ENCODE assay signal across 33 cellular contexts in the genomic region with DNA sequence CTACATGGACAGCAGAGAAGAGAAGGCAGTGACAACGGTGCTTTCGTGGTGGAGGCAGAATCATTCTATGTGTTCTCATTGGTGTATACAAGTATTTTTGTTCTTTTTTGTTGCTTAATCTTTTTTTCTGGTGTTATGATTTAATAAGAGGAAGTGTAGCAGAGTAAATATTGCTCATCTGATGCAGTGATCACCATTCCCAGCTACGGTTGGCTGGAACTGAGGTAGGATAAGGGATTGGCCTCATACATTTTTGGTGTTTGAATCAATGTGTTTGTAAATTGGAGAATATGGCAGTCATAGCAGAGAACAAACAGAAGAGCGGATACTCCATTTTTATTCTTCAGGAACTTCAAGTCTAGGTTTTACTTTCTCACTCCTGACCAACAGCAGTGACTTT.
"Had no signal": no experiment of that assay in that cellular context is flagged by ENCODE, and none has a peak within 500 bp of the region (broad histone marks: within the 10 kb centered on the region; RNA-seq: fewer than 3 reads in every experiment).

No MANE protein-coding gene starts in this region.

- H3K4me3 ChIP-seq: adrenal gland, body of pancreas, MG63 had no signal

- H3K27me3 Mint-ChIP-seq: activated CD8-positive, alpha-beta T cell treated with anti-CD3 and anti-CD28 coated beads for 36 hours; activated T-helper 17 cell treated with anti-CD3 and anti-CD28 coated beads, Interleukin-2, amount 50 U/mL, for 72 hours had no signal

- H3K4me1 Mint-ChIP-seq: activated CD4-positive, alpha-beta T cell treated with anti-CD3 and anti-CD28 coated beads, Interleukin-2, amount 10 ng/mL, durations not matched to agents 24 days and 14 days; activated T-helper 17 cell treated with anti-CD3 and anti-CD28 coated beads, Interleukin-2, amount 50 U/mL, for 72 hours; central memory CD8-positive, alpha-beta T cell had no signal

- H3K27ac ChIP-seq: adrenal gland, body of pancreas, RWPE1, WERI-Rb-1 had no signal

- H3K27ac Mint-ChIP-seq: activated CD4-positive, alpha-beta T cell treated with anti-CD3 and anti-CD28 coated beads, Interleukin-2, amount 10 ng/mL, durations not matched to agents 24 days and 14 days; activated CD8-positive, alpha-beta T cell treated with anti-CD3 and anti-CD28 coated beads for 36 hours; activated T-cell treated with anti-CD3 and anti-CD28 coated beads, Interleukin-2, amount 50 U/mL, for 72 hours; activated T-helper 17 cell treated with anti-CD3 and anti-CD28 coated beads, Interleukin-2, amount 50 U/mL, for 72 hours had no signal

- ATAC-seq: activated CD8-positive, alpha-beta T cell treated with anti-CD3 and anti-CD28 coated beads for 36 hours; activated T-cell treated with anti-CD3 and anti-CD28 coated beads, Interleukin-2, amount 50 U/mL, for 72 hours; activated T-helper 17 cell treated with anti-CD3 and anti-CD28 coated beads, Interleukin-2, amount 50 U/mL, for 72 hours; body of pancreas had no signal

- H3K36me3 ChIP-seq: adrenal gland, MG63, WERI-Rb-1 had no signal

- H3K27me3 ChIP-seq: adrenal gland, body of pancreas, MG63 had no signal

- H3K9me3 ChIP-seq: adrenal gland, body of pancreas, MG63 had no signal

- DNase-seq: activated CD4-positive, alpha-beta T cell treated with anti-CD3 and anti-CD28 coated beads for 1 hour; activated CD4-positive, alpha-beta T cell treated with anti-CD3 and anti-CD28 coated beads, Interleukin-2, amount 10 ng/mL, durations not matched to agents 24 days and 14 days; activated CD4-positive, alpha-beta T cell treated with anti-CD3 and anti-CD28 coated beads, Interleukin-2, amount 50 U/mL, for 4 hours; activated CD4-positive, CD25-positive, alpha-beta regulatory T cell; activated CD8-positive, alpha-beta T cell treated with anti-CD3 and anti-CD28 coated beads for 36 hours; activated effector memory CD4-positive, alpha-beta T cell treated with anti-CD3 and anti-CD28 coated beads, Interleukin-2, amount 50 U/mL, for 16 hours; activated naive CD4-positive, alpha-beta T cell; activated naive CD4-positive, alpha-beta T cell treated with anti-CD3 and anti-CD28 coated beads, Interleukin-2, amount 50 U/mL, for 16 hours; activated T-cell treated with anti-CD3 and anti-CD28 coated beads, Interleukin-2, amount 50 U/mL, for 1 hour; activated T-cell treated with anti-CD3 and anti-CD28 coated beads, Interleukin-2, amount 50 U/mL, for 72 hours; adrenal gland; body of pancreas; Kasumi-1; KG1; MG63; NCI-H1048; NCI-H1105 treated with DMSO at 0.1 percent for 48 hours; NCI-H1436; NCI-H1694; NCI-H1930; NCI-H2081 treated with DMSO at 0.1 percent for 48 hours; NCI-H226; NCI-H446 treated with DMSO at 0.1 percent for 48 hours; NCI-H524 treated with DMSO at 0.1 percent for 48 hours; Right ventricle myocardium superior; SW 1271; T-helper 1 cell; T-helper 2 cell; T-helper 9 cell had no signal

- H3K4me1 ChIP-seq: adrenal gland, body of pancreas had no signal

- H3K4me3 Mint-ChIP-seq: activated CD4-positive, alpha-beta T cell treated with anti-CD3 and anti-CD28 coated beads, Interleukin-2, amount 10 ng/mL, durations not matched to agents 24 days and 14 days; activated CD8-positive, alpha-beta T cell treated with anti-CD3 and anti-CD28 coated beads for 36 hours; activated T-cell treated with anti-CD3 and anti-CD28 coated beads, Interleukin-2, amount 50 U/mL, for 72 hours; activated T-helper 17 cell treated with anti-CD3 and anti-CD28 coated beads, Interleukin-2, amount 50 U/mL, for 72 hours; central memory CD8-positive, alpha-beta T cell had no signal

- H3K9me3 Mint-ChIP-seq: activated CD4-positive, alpha-beta T cell treated with anti-CD3 and anti-CD28 coated beads, Interleukin-2, amount 10 ng/mL, durations not matched to agents 24 days and 14 days; activated CD8-positive, alpha-beta T cell treated with anti-CD3 and anti-CD28 coated beads for 36 hours; activated T-cell treated with anti-CD3 and anti-CD28 coated beads, Interleukin-2, amount 50 U/mL, for 72 hours; activated T-helper 17 cell treated with anti-CD3 and anti-CD28 coated beads, Interleukin-2, amount 50 U/mL, for 72 hours; central memory CD8-positive, alpha-beta T cell had no signal
